24 cellular contexts compared by ENCODE assay signal in the genomic region with DNA sequence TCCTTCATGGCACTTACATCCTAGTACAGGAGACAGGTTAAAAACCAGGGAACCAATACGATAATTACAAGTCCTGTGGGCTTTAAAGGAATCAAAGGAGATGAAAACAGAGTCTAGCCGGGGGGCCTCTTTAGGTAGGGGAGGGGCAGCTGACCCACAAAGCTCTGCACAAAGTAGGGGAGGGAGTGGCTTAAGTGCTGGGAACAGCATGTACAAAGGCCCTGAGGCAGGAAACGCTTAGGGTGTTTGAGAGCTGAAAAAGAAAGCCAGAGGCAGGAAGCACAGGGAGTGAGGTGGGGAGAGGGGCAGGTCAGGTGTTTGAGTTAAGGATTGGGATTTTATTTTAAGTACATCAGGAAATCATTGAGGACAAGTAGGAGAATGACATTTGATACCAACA.
"Had no signal": no experiment of that assay in that cellular context is flagged by ENCODE, and none has a peak within 500 bp of the region (broad histone marks: within the 10 kb centered on the region; RNA-seq: fewer than 3 reads in every experiment).

No MANE protein-coding gene starts in this region.

- H3K4me1 ChIP-seq: sigmoid colon had no signal

- H3K4me3 ChIP-seq: gastrocnemius medialis, pancreas, psoas muscle, sigmoid colon, tibial nerve had no signal

- H3K27me3 ChIP-seq: brain microvascular endothelial cell, gastrocnemius medialis, pancreas, sigmoid colon, tibial nerve had no signal

- H3K9me3 Mint-ChIP-seq: activated CD4-positive, alpha-beta memory T cell treated with anti-CD3 and anti-CD28 coated beads for 36 hours; activated T-cell treated with anti-CD3 and anti-CD28 coated beads, Interleukin-2, amount 50 U/mL, for 4 hours; activated T-helper 17 cell treated with anti-CD3 and anti-CD28 coated beads, Interleukin-2, amount 50 U/mL, for 72 hours; dendritic cell treated with granulocyte-macrophage colony-stimulating factor and Interleukin-4, amounts not matched to agents 40 ng/mL and 50 ng/mL, for 4 days; naive B cell; stimulated activated effector memory CD8-positive, alpha-beta T cell treated with anti-CD3 and anti-CD28 coated beads, Interleukin-12 subunit alpha, Interleukin-12 subunit beta, amount 100 ng/mL, for 72 hours had no signal

- ATAC-seq: activated T-cell treated with anti-CD3 and anti-CD28 coated beads, Interleukin-2, amount 50 U/mL, for 4 hours; activated T-helper 17 cell treated with anti-CD3 and anti-CD28 coated beads, Interleukin-2, amount 50 U/mL, for 72 hours; gastrocnemius medialis; left cardiac atrium; left ventricle myocardium superior; pancreas; psoas muscle; stimulated activated effector memory CD8-positive, alpha-beta T cell treated with anti-CD3 and anti-CD28 coated beads, Interleukin-12 subunit alpha, Interleukin-12 subunit beta, amount 100 ng/mL, for 72 hours had no signal

- H3K27ac Mint-ChIP-seq: activated CD4-positive, alpha-beta memory T cell treated with anti-CD3 and anti-CD28 coated beads for 36 hours; activated T-helper 17 cell treated with anti-CD3 and anti-CD28 coated beads, Interleukin-2, amount 50 U/mL, for 72 hours; dendritic cell treated with granulocyte-macrophage colony-stimulating factor and Interleukin-4, amounts not matched to agents 40 ng/mL and 50 ng/mL, for 4 days; naive B cell; stimulated activated effector memory CD8-positive, alpha-beta T cell treated with anti-CD3 and anti-CD28 coated beads, Interleukin-12 subunit alpha, Interleukin-12 subunit beta, amount 100 ng/mL, for 72 hours had no signal

- H3K9me3 ChIP-seq: gastrocnemius medialis, pancreas, psoas muscle, sigmoid colon, tibial nerve had no signal

- DNase-seq: activated CD4-positive, alpha-beta memory T cell treated with anti-CD3 and anti-CD28 coated beads for 36 hours; activated CD4-positive, alpha-beta T cell treated with anti-CD3 and anti-CD28 coated beads for 48 hours; activated gamma-delta T cell treated with Interleukin-2 at 50 U/mL for 16 hours; activated naive CD4-positive, alpha-beta T cell treated with anti-CD3 and anti-CD28 coated beads, Interleukin-2, amount 50 U/mL, for 16 hours; activated T-cell treated with anti-CD3 and anti-CD28 coated beads, Interleukin-2, amount 50 U/mL, for 4 hours; amniotic stem cell; brain microvascular endothelial cell; caudate nucleus; gastrocnemius medialis; glutamatergic neuron; left cardiac atrium; left ventricle myocardium superior; naive B cell; nucleus accumbens; pancreas; psoas muscle; sigmoid colon; small intestine; stimulated activated CD4-positive, alpha-beta T cell treated with anti-CD3 and anti-CD28 coated beads, Interleukin-4, amount 100 ng/mL, for 24 hours; T-helper 1 cell had no signal

- H3K4me3 Mint-ChIP-seq: activated CD4-positive, alpha-beta memory T cell treated with anti-CD3 and anti-CD28 coated beads for 36 hours; activated T-cell treated with anti-CD3 and anti-CD28 coated beads, Interleukin-2, amount 50 U/mL, for 4 hours; activated T-helper 17 cell treated with anti-CD3 and anti-CD28 coated beads, Interleukin-2, amount 50 U/mL, for 72 hours; dendritic cell treated with granulocyte-macrophage colony-stimulating factor and Interleukin-4, amounts not matched to agents 40 ng/mL and 50 ng/mL, for 4 days; naive B cell; stimulated activated effector memory CD8-positive, alpha-beta T cell treated with anti-CD3 and anti-CD28 coated beads, Interleukin-12 subunit alpha, Interleukin-12 subunit beta, amount 100 ng/mL, for 72 hours had no signal

- H3K27me3 Mint-ChIP-seq: activated CD4-positive, alpha-beta memory T cell treated with anti-CD3 and anti-CD28 coated beads for 36 hours; activated T-helper 17 cell treated with anti-CD3 and anti-CD28 coated beads, Interleukin-2, amount 50 U/mL, for 72 hours; dendritic cell treated with granulocyte-macrophage colony-stimulating factor and Interleukin-4, amounts not matched to agents 40 ng/mL and 50 ng/mL, for 4 days; naive B cell had no signal

- H3K27ac ChIP-seq: brain microvascular endothelial cell, gastrocnemius medialis, pancreas, psoas muscle, sigmoid colon, tibial nerve had no signal
